In the genomic region with DNA sequence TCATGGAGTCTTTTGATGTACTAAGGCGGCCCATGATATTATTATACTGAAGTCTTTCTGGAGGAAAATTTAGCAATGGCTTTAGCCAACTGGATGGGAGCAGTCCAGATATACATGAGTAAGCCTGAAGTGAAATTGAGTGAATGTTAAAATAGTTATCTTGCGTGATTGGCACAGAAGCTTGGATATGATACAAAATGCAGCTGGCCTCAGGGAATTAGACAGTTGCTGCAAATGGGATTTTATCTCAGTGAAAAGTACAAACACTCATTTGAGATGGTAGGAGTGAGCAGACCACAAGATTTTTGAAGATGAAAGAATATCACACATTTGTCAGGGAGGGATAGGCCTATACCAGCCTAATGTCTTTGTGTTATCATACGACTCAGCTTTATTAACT, we compare ENCODE assay signal across 22 cellular contexts. TPM values are rescaled to one million over a fixed set of nuclear protein-coding genes. Genes with fewer than 3 reads are reported as not detected.
A peak's percentile ranks its signal among the peaks of the same experiment; 100 is the strongest.
DNase-seq lines count a peak whose midpoint lies in the region; ATAC-seq and TF ChIP-seq lines count a peak whose summit lies in the region.
"Had no signal": no experiment of that assay in that cellular context is flagged by ENCODE, and none has a peak within 500 bp of the region (broad histone marks: within the 10 kb centered on the region; RNA-seq: fewer than 3 reads in every experiment).

No MANE protein-coding gene starts in this region.

- H3K27ac ChIP-seq in thyroid gland = no peak overlapping the region
- H3K27ac ChIP-seq: pancreas had no signal

- no peak for ATAC-seq in memory B cell (ENCODE audit: low read depth)
- ATAC-seq: activated T-cell treated with anti-CD3 and anti-CD28 coated beads, Interleukin-2, amount 50 U/mL, for 4 hours; naive thymus-derived CD4-positive, alpha-beta T cell; pancreas had no signal

- TF ChIP-seq CTCF in AG09319 (IDR thresholded peaks at IDR 0.05; ENCODE audit: low read depth, low read length) (no peak), fibroblast of mammary gland (conservative IDR thresholded peaks at IDR 0.05; ENCODE audit: control insufficient read depth, insufficient read depth, low read depth, low read length) (no peak), thyroid gland (IDR thresholded peaks at IDR 0.05) (no peak)

- H3K4me1 Mint-ChIP-seq in memory B cell = peaks cover 7% of the 10 kb centered on the region
- H3K4me1 Mint-ChIP-seq in activated CD4-positive, alpha-beta T cell treated with anti-CD3 and anti-CD28 coated beads, Interleukin-2, amount 10 ng/mL, durations not matched to agents 7 days and 5 days = no peaks in the 10 kb centered on the region

- H3K27ac Mint-ChIP-seq in memory B cell = peak overlapping the region; percentile 3
- H3K27ac Mint-ChIP-seq in activated CD4-positive, alpha-beta T cell treated with anti-CD3 and anti-CD28 coated beads, Interleukin-2, amount 10 ng/mL, durations not matched to agents 7 days and 5 days = no peak overlapping the region

- no peaks in the 10 kb centered on the region for H3K9me3 ChIP-seq in thyroid gland
- H3K9me3 ChIP-seq: pancreas had no signal

- POLR2A ChIA-PET in activated CD4-positive, alpha-beta T cell treated with anti-CD3 and anti-CD28 coated beads, Interleukin-2, amount 10 ng/mL, durations not matched to agents 7 days and 5 days (lab: Charles Lee) = interaction anchor here (0.7 kb wide), 1 partner anchor 198 kb away, joined by 5 read pairs; no protein-coding TSS in a partner anchor

- no peak overlapping the region for H3K4me3 Mint-ChIP-seq in memory B cell
- H3K4me3 Mint-ChIP-seq in activated CD4-positive, alpha-beta T cell treated with anti-CD3 and anti-CD28 coated beads, Interleukin-2, amount 10 ng/mL, durations not matched to agents 7 days and 5 days = no peak overlapping the region
- H3K4me3 Mint-ChIP-seq: activated T-cell treated with anti-CD3 and anti-CD28 coated beads, Interleukin-2, amount 50 U/mL, for 4 hours; naive thymus-derived CD4-positive, alpha-beta T cell had no signal

- intact Hi-C loops in thyroid gland (cut with DNase I) = no loop called here

- peaks cover 7 to 12% of the 10 kb centered on the region in 2 donors for H3K4me1 ChIP-seq in thyroid gland

- CTCF ChIA-PET in activated CD4-positive, alpha-beta T cell treated with anti-CD3 and anti-CD28 coated beads, Interleukin-2, amount 10 ng/mL, durations not matched to agents 7 days and 5 days (lab: Charles Lee) = interaction anchor here (0.5 to 1.6 kb wide), 4 partner anchors 12 to 197 kb away, joined by 3 to 4 read pairs (median 3); no protein-coding TSS in a partner anchor

- no peaks in the 10 kb centered on the region for H3K36me3 Mint-ChIP-seq in memory B cell
- no peaks in the 10 kb centered on the region for H3K36me3 Mint-ChIP-seq in activated CD4-positive, alpha-beta T cell treated with anti-CD3 and anti-CD28 coated beads, Interleukin-2, amount 10 ng/mL, durations not matched to agents 7 days and 5 days (ENCODE audit: low read depth)
- H3K36me3 Mint-ChIP-seq: CD4-positive, CD25-positive, alpha-beta regulatory T cell; naive thymus-derived CD4-positive, alpha-beta T cell had no signal

- peak; percentile 18 for DNase-seq in AG09319 (ENCODE audit: extremely low read depth, low read depth)
- peak; percentile 45 for DNase-seq in NCI-H226
- DNase-seq in fibroblast of mammary gland (ENCODE audit: low read depth) = peak; percentile 42
- no peak for DNase-seq in memory B cell (ENCODE audit: low spot score in 2 of 2)
- no peak for DNase-seq in activated CD4-positive, alpha-beta T cell treated with anti-CD3 and anti-CD28 coated beads, Interleukin-2, amount 10 ng/mL, durations not matched to agents 7 days and 5 days
- DNase-seq in occipital lobe (lab: John Stamatoyannopoulos, UW) = no peak
- DNase-seq in Ammon's horn (ENCODE audit: low spot score) = no peak
- no peak for DNase-seq in thyroid gland
- DNase-seq: activated CD4-positive, alpha-beta T cell treated with anti-CD3 and anti-CD28 coated beads for 1 hour; activated naive CD4-positive, alpha-beta T cell; activated T-cell treated with anti-CD3 and anti-CD28 coated beads, Interleukin-2, amount 50 U/mL, for 4 hours; CD4-positive, CD25-positive, alpha-beta regulatory T cell; central memory CD4-positive, alpha-beta T cell; DMS153; islet precursor cell; MV-4-11; naive thymus-derived CD4-positive, alpha-beta T cell; NCI-H187 treated with DMSO at 0.1 percent for 48 hours; NCI-H82; pancreas; SHP77 had no signal

- no peaks in the 10 kb centered on the region for H3K27me3 Mint-ChIP-seq in memory B cell
- no peaks in the 10 kb centered on the region for H3K27me3 Mint-ChIP-seq in activated CD4-positive, alpha-beta T cell treated with anti-CD3 and anti-CD28 coated beads, Interleukin-2, amount 10 ng/mL, durations not matched to agents 7 days and 5 days
- H3K27me3 Mint-ChIP-seq: CD4-positive, CD25-positive, alpha-beta regulatory T cell; naive thymus-derived CD4-positive, alpha-beta T cell had no signal

- H3K9me3 Mint-ChIP-seq in memory B cell = no peaks in the 10 kb centered on the region
- no peaks in the 10 kb centered on the region for H3K9me3 Mint-ChIP-seq in activated CD4-positive, alpha-beta T cell treated with anti-CD3 and anti-CD28 coated beads, Interleukin-2, amount 10 ng/mL, durations not matched to agents 7 days and 5 days
- H3K9me3 Mint-ChIP-seq: activated T-cell treated with anti-CD3 and anti-CD28 coated beads, Interleukin-2, amount 50 U/mL, for 4 hours; CD4-positive, CD25-positive, alpha-beta regulatory T cell; naive thymus-derived CD4-positive, alpha-beta T cell had no signal

- no peaks in the 10 kb centered on the region for H3K36me3 ChIP-seq in thyroid gland
- H3K36me3 ChIP-seq: pancreas had no signal

- WGBS in thyroid gland, 2 donors = 87 to 89% methylated on average over 3 of the region's 3 CpGs

- no peaks in the 10 kb centered on the region for H3K27me3 ChIP-seq in thyroid gland
- H3K27me3 ChIP-seq: pancreas had no signal

- TF ChIP-seq POLR2A in thyroid gland (IDR thresholded peaks at IDR 0.05) = no peak

- no peak overlapping the region for H3K4me3 ChIP-seq in fibroblast of mammary gland (ENCODE audit: control insufficient read depth, low read depth, low read length)
- H3K4me3 ChIP-seq in thyroid gland (replicated peaks in 1 of 3) = no peak overlapping the region
- H3K4me3 ChIP-seq: pancreas had no signal

RNA-seq across cellular contexts. Expression of a gene that starts 8.9 kb away (rescaled TPM):
- not detected for total RNA-seq in activated CD4-positive, alpha-beta T cell treated with anti-CD3 and anti-CD28 coated beads, Interleukin-2, amount 10 ng/mL, durations not matched to agents 7 days and 5 days
- 0.16 TPM for total RNA-seq in occipital lobe
- total RNA-seq in thyroid gland = under 1 TPM in 1 of 4 donors, not detected in 3; 0.21 TPM
- total RNA-seq: activated CD8-positive, alpha-beta memory T cell treated with anti-CD3 and anti-CD28 coated beads for 36 hours; activated T-cell treated with anti-CD3 and anti-CD28 coated beads, Interleukin-2, amount 50 U/mL, for 4 hours; CD4-positive, CD25-positive, alpha-beta regulatory T cell; naive thymus-derived CD4-positive, alpha-beta T cell had no signal

RNA-seq across cellular contexts. Expression of a gene that starts 28.8 kb away (rescaled TPM):
- total RNA-seq in activated CD4-positive, alpha-beta T cell treated with anti-CD3 and anti-CD28 coated beads, Interleukin-2, amount 10 ng/mL, durations not matched to agents 7 days and 5 days = 100 to 1,000 TPM; 154 to 156 TPM
- total RNA-seq in occipital lobe = 63.5 TPM
- total RNA-seq in thyroid gland = 100 to 1,000 TPM in 2 of 4 donors, 10 to 100 TPM in 2; 65.2 to 146 (median 98.2) TPM

RNA-seq across cellular contexts. Expression of a gene that starts 33.4 kb away (rescaled TPM):
- total RNA-seq in activated CD4-positive, alpha-beta T cell treated with anti-CD3 and anti-CD28 coated beads, Interleukin-2, amount 10 ng/mL, durations not matched to agents 7 days and 5 days = 10 to 100 TPM; 81.1 to 88.9 TPM
- total RNA-seq in occipital lobe = 103 TPM
- 10 to 100 TPM; 57.4 to 77.9 (median 64.3) TPM for total RNA-seq in thyroid gland

Comparison
In these comparisons a context has a peak if more than half of its experiments do, and no peak if none do; other contexts are left out.
1. DNase-seq: peak in AG09319 (single experiment), NCI-H226 (single experiment) and fibroblast of mammary gland (single experiment); none in memory B cell (0 of 2), activated CD4-positive, alpha-beta T cell treated with anti-CD3 and anti-CD28 coated beads, Interleukin-2, amount 10 ng/mL, durations not matched to agents 7 days and 5 days (single experiment), occipital lobe (single experiment), Ammon's horn (single experiment) and thyroid gland (0 of 2).